ENCODE assay signal across 1 cellular context in the genomic region with DNA sequence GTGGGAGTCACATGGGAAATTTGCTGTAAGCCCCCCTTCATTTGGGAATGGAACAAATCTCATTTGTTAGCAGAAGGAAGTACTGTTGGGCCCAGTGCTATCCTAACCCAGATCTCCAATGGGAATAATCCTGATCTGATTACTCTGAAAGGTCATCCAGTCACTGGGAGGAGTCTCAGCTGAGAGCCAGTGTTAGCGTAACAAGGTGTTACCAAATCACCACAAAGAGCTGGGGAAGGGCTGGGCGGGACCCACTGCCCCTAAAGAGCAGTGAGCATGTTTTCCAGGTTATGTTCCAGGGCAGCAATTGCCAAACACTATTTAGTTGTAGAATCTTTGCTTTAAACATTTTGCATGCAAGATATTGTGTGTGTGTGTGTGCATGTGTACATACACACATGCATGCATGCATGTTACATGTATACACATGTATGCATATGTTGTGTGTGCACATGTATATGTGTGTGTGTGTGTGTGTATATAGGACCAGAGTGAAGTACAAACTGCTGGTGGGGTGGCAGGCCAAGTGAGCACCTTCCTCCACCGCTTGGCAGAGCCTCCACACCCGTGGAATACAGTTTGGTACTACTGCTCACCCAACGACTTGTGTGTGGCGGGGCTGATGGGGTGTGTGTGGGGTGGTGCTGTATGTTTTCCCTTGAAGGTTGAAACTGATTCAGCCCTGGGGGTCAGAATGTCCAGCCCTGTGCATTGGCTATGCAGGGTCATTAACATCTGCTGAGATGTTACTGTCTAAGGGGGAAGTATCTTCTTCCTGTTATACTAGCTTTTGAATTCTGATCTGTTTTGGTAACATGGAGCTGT.
TF ChIP-seq lines count a peak whose summit lies in the region.

No MANE protein-coding gene starts in this region.

TF ChIP-seq in H1, 55 proteins besides CTCF, POLR2A, EP300 and RAD21:
- no peak for TF ChIP-seq BCL11A (IDR thresholded peaks at IDR 0.05; ENCODE audit: low read depth in 2 of 2, low read length in 2 of 2)
- no peak for TF ChIP-seq TAF7 (optimal IDR thresholded peaks at IDR 0.05; ENCODE audit: borderline replicate concordance, low read depth, low read length)
- TF ChIP-seq SUZ12 (IDR thresholded peaks at IDR 0.05; ENCODE audit: low read length) = no peak
- TF ChIP-seq KDM5A (IDR thresholded peaks at IDR 0.05; ENCODE audit: low read length) = no peak
- no peak for TF ChIP-seq GTF2F1 (IDR thresholded peaks at IDR 0.05; ENCODE audit: borderline replicate concordance, low read depth, low read length)
- TF ChIP-seq YY1 (IDR thresholded peaks at IDR 0.05; ENCODE audit: low read depth, low read length) = no peak
- TF ChIP-seq BRCA1 (IDR thresholded peaks at IDR 0.05; ENCODE audit: low read depth, low read length) = no peak
- no peak for TF ChIP-seq SP2 (IDR thresholded peaks at IDR 0.05; ENCODE audit: low read length)
- no peak for TF ChIP-seq TCF12 (IDR thresholded peaks at IDR 0.05; ENCODE audit: low read depth, low read length)
- TF ChIP-seq SIX5 (IDR thresholded peaks at IDR 0.05; ENCODE audit: low read depth, low read length) = no peak
- TF ChIP-seq SIRT6 (IDR thresholded peaks at IDR 0.05; ENCODE audit: low read length) = no peak
